In the genomic region with DNA sequence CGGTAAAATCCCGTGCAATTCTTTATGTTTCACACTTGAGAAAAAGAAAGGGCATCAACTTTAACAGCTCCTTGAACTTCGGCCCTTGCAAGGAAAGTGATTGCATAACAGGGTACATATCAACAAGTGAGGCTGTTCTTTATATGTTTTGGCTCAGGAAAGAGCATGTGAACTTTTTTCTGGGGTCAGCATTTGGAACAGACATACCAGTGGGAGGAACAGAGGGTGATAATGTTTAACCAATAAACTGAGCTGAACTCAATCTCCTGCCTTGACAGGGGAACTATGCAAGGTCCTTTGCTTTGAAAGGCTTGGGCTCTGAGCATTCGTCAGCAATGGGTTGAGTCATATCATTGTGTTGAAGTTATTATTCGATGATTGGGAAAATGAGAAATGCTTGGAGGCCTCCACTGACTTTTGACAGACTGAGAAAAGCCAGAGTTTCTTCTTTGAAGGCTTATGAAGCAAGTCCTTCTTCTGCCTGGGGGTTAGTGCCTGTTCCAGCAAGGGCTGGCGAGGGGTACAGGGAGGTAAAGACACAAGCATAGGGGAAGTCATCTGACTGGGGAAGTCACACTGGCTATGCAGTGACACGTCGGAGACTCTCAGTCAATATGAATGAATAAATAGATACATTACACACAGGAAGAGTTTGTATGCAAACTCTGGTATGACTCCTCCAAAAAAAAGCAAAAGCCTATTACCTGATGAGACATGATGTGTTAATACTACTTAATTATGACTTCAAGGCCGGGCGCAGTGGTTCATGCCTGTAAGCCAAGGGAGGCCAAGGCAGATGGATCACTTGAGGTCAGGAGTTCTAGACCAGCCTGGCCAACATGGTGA, we compare ENCODE assay signal across 12 cellular contexts. TPM values are rescaled to one million over a fixed set of nuclear protein-coding genes. Genes with fewer than 3 reads are reported as not detected.
DNase-seq lines count a peak whose midpoint lies in the region; ATAC-seq and TF ChIP-seq lines count a peak whose summit lies in the region.
"Had no signal": no experiment of that assay in that cellular context is flagged by ENCODE, and none has a peak within 500 bp of the region (broad histone marks: within the 10 kb centered on the region; RNA-seq: fewer than 3 reads in every experiment).

No MANE protein-coding gene starts in this region.

- no peaks in the 10 kb centered on the region for H3K4me1 ChIP-seq in gastrocnemius medialis
- H3K4me1 ChIP-seq: neural progenitor cell had no signal

- TF ChIP-seq CTCF in gastrocnemius medialis (IDR thresholded peaks at IDR 0.05 in 4 of 5, conservative IDR thresholded peaks at IDR 0.05 in 1 of 5), result no peak

- H3K4me3 ChIP-seq in gastrocnemius medialis, result no peak overlapping the region
- H3K4me3 ChIP-seq: neural progenitor cell had no signal

- DNase-seq in ELR (ENCODE audit: low read depth) (peak; percentile 51), amniotic epithelial cell (ENCODE audit: low read depth) (peak; percentile 100), left ventricle myocardium superior (no peak), gastrocnemius medialis (no peak), NCI-H2081 treated with DMSO at 0.1 percent for 48 hours (lab: John Stamatoyannopoulos, UW) (no peak), putamen (ENCODE audit: low spot score) (no peak)
- DNase-seq: KBM-7, T-helper 17 cell had no signal

- TF ChIP-seq POLR2A in gastrocnemius medialis (IDR thresholded peaks at IDR 0.05), result no peak

- in situ Hi-C loops in gastrocnemius medialis (cut with MboI; ENCODE audit: low sequenced_read_pairs in 4 of 4), result no loop called here

- ATAC-seq in left ventricle myocardium superior (peak; percentile 92), gastrocnemius medialis (peak; percentile 60 to 71), GM21515 (IDR thresholded peaks at IDR 0.05; ENCODE audit: unreplicated experiment) (no peak), GM19023 (IDR thresholded peaks at IDR 0.05; ENCODE audit: unreplicated experiment) (no peak)
- ATAC-seq: T-helper 17 cell had no signal

- H3K27ac ChIP-seq in gastrocnemius medialis, result peak overlapping the region in 1 of 4 donors; percentile 34
- H3K27ac ChIP-seq: neural progenitor cell had no signal

- no peaks in the 10 kb centered on the region for H3K9me3 ChIP-seq in gastrocnemius medialis

- H3K27me3 ChIP-seq in gastrocnemius medialis, result no peaks in the 10 kb centered on the region
- H3K27me3 ChIP-seq: neural progenitor cell had no signal

- intact Hi-C loops in left ventricle myocardium superior (cut with micrococcal nuclease) (no loop called here), gastrocnemius medialis (cut with DNase I; ENCODE audit: low total_unique reads) (no loop called here)

- H3K36me3 ChIP-seq in gastrocnemius medialis, result no peaks in the 10 kb centered on the region
- H3K36me3 ChIP-seq: neural progenitor cell had no signal

RNA-seq across cellular contexts. Expression of a gene that starts 57.2 kb away (rescaled TPM):
- total RNA-seq in left ventricle myocardium superior, result 103 TPM
- 10 to 100 TPM; 21.4 to 29.4 (median 23.4) TPM for total RNA-seq in gastrocnemius medialis
- total RNA-seq: G401 had no signal

Comparison
In these comparisons a context has a peak if more than half of its experiments do, and no peak if none do; other contexts are left out.
1. DNase-seq: peak in ELR (single experiment) and amniotic epithelial cell (single experiment); none in left ventricle myocardium superior (single experiment), gastrocnemius medialis (0 of 2), NCI-H2081 treated with DMSO at 0.1 percent for 48 hours (single experiment) and putamen (single experiment).
2. ATAC-seq: peak in left ventricle myocardium superior (single experiment) and gastrocnemius medialis (2 of 2); none in GM21515 (single experiment) and GM19023 (single experiment).